ENCODE assay signal across 8 cellular contexts in genomic region chr17:63841350-63842172, GRCh38. TPM values are rescaled to one million over a fixed set of nuclear protein-coding genes. Genes with fewer than 3 reads are reported as not detected.
DNase-seq lines count a peak whose midpoint lies in the region; ATAC-seq and TF ChIP-seq lines count a peak whose summit lies in the region.

No MANE protein-coding gene starts in this region.

- DNase-seq in SK-N-DZ (ENCODE audit: low spot score) (peak; percentile 94), memory B cell (ENCODE audit: low spot score in 2 of 2) (no peak), amniotic stem cell (lab: John Stamatoyannopoulos, UW) (no peak)
- DNase-seq in effector memory CD4-positive, alpha-beta T cell, result no peak

- H3K27me3 ChIP-seq in ACC112 (ENCODE audit: insufficient read depth, low read length) (no peaks in the 10 kb centered on the region), thymus (ENCODE audit: control insufficient read depth, insufficient read depth) (no peaks in the 10 kb centered on the region)
- H3K27me3 ChIP-seq in effector memory CD4-positive, alpha-beta T cell (replicated peaks; ENCODE audit: control insufficient read depth, insufficient read depth, low read length, poor library complexity, severe bottlenecking), result no peaks in the 10 kb centered on the region

- H3K4me3 ChIP-seq in ACC112 (ENCODE audit: low read depth, low read length) (peak overlapping the region; percentile 85), GM12875 (ENCODE audit: low read depth, low read length) (peak overlapping the region; percentile 55), thymus (ENCODE audit: low read length) (peak overlapping the region; percentile 89)
- peak overlapping the region; percentile 87 for H3K4me3 ChIP-seq in effector memory CD4-positive, alpha-beta T cell (ENCODE audit: insufficient read depth, low read depth, low read length, poor library complexity, severe bottlenecking)

- H3K79me2 ChIP-seq in ACC112 (ENCODE audit: control insufficient read depth, insufficient read depth, low read length, unreplicated experiment), result peaks cover 48% of the 10 kb centered on the region

- no peak for TF ChIP-seq CTCF in GM12875 (IDR thresholded peaks at IDR 0.05; ENCODE audit: borderline replicate concordance, insufficient read depth, low read depth, low read length)

- H3K36me3 Mint-ChIP-seq in memory B cell, result no peaks in the 10 kb centered on the region

- peaks cover 47% of the 10 kb centered on the region for H3K4me1 ChIP-seq in ACC112 (ENCODE audit: control insufficient read depth, insufficient read depth, low read length, unreplicated experiment)
- peaks cover 24% of the 10 kb centered on the region for H3K4me1 ChIP-seq in effector memory CD4-positive, alpha-beta T cell (ENCODE audit: control insufficient read depth, insufficient read depth, low read length, poor library complexity, severe bottlenecking)
- H3K4me1 ChIP-seq in thymus (ENCODE audit: control insufficient read depth, insufficient read depth, low read length), result peaks cover 23% of the 10 kb centered on the region

- peaks cover 14% of the 10 kb centered on the region for H3K4me1 Mint-ChIP-seq in memory B cell

- ATAC-seq in memory B cell (ENCODE audit: low read depth) (no peak), GM19351 (IDR thresholded peaks at IDR 0.05; ENCODE audit: unreplicated experiment) (no peak)

- no peaks in the 10 kb centered on the region for H3K9me3 Mint-ChIP-seq in memory B cell

- H3K27me3 Mint-ChIP-seq in memory B cell, result no peaks in the 10 kb centered on the region

- peak overlapping the region; percentile 31 for H2AFZ ChIP-seq in ACC112 (ENCODE audit: low read length, unreplicated experiment)

- peak overlapping the region; percentile 95 for H3K4me3 Mint-ChIP-seq in memory B cell

- H3K36me3 ChIP-seq in ACC112 (ENCODE audit: insufficient read depth, low read length), result no peaks in the 10 kb centered on the region
- H3K36me3 ChIP-seq in effector memory CD4-positive, alpha-beta T cell (ENCODE audit: control insufficient read depth, insufficient read depth, low read length), result peaks cover 9% of the 10 kb centered on the region
- peaks cover 13% of the 10 kb centered on the region for H3K36me3 ChIP-seq in thymus (ENCODE audit: control insufficient read depth, insufficient read depth)

- 13% methylated on average over 26 of the region's 26 CpGs for WGBS in thymus

- peak overlapping the region; percentile 76 for H3K27ac Mint-ChIP-seq in memory B cell

- no peaks in the 10 kb centered on the region for H3K9me3 ChIP-seq in effector memory CD4-positive, alpha-beta T cell (ENCODE audit: control insufficient read depth, low read length)
- no peaks in the 10 kb centered on the region for H3K9me3 ChIP-seq in thymus (ENCODE audit: control insufficient read depth)

- peak overlapping the region; percentile 77 for H3K27ac ChIP-seq in ACC112 (ENCODE audit: low read depth, low read length)
- H3K27ac ChIP-seq in effector memory CD4-positive, alpha-beta T cell (ENCODE audit: insufficient read depth, low read length, poor library complexity, severe bottlenecking), result peak overlapping the region; percentile 92
- peak overlapping the region; percentile 19 for H3K27ac ChIP-seq in thymus (ENCODE audit: low read depth)

RNA-seq across cellular contexts. Expression of gene SMARCD2, which starts 0.9 kb away (rescaled TPM):
- polyA plus RNA-seq in SK-N-DZ (2014; cell fraction: cytosol; rRNA removed), result 130 and 152 TPM in 2 replicates
- 156 and 228 TPM in 2 replicates for polyA plus RNA-seq in SK-N-DZ (2014; cell fraction: nucleus; rRNA removed)
- polyA plus RNA-seq in thymus, result 68.9 TPM

RNA-seq across cellular contexts. Expression of gene FTSJ3, which starts 14.1 kb away (rescaled TPM):
- polyA plus RNA-seq in SK-N-DZ (2014; cell fraction: cytosol; rRNA removed), result 46.6 and 51.0 TPM in 2 replicates
- 51.6 and 54.2 TPM in 2 replicates for polyA plus RNA-seq in SK-N-DZ (2014; cell fraction: nucleus; rRNA removed)
- polyA plus RNA-seq in thymus, result 21.0 TPM

RNA-seq across cellular contexts. Expression of gene PSMC5, which starts 14.3 kb away (rescaled TPM):
- 36.5 and 48.9 TPM in 2 replicates for polyA plus RNA-seq in SK-N-DZ (2014; cell fraction: cytosol; rRNA removed)
- polyA plus RNA-seq in SK-N-DZ (2014; cell fraction: nucleus; rRNA removed), result 74.0 and 127 TPM in 2 replicates
- 179 TPM for polyA plus RNA-seq in thymus

RNA-seq across cellular contexts. Expression of gene CSH2, which starts 31.9 kb away (rescaled TPM):
- not detected in 2 replicates for polyA plus RNA-seq in SK-N-DZ (2014; cell fraction: cytosol; rRNA removed)
- polyA plus RNA-seq in SK-N-DZ (2014; cell fraction: nucleus; rRNA removed), result not detected in 2 replicates
- polyA plus RNA-seq in thymus, result 11.2 TPM

RNA-seq across cellular contexts. Expression of gene GH2, which starts 40.2 kb away (rescaled TPM):
- polyA plus RNA-seq in SK-N-DZ (2014; cell fraction: cytosol; rRNA removed), result not detected in 2 replicates
- not detected in 2 replicates for polyA plus RNA-seq in SK-N-DZ (2014; cell fraction: nucleus; rRNA removed)
- polyA plus RNA-seq in thymus, result 1.2 TPM

Comparison
In these comparisons a context has a peak if more than half of its experiments do, and no peak if none do; other contexts are left out.
1. H3K27ac ChIP-seq: peak in every context shown above with its lines; median percentile 92 in effector memory CD4-positive, alpha-beta T cell; 77 in ACC112; 19 in thymus.